Comparison of ENCODE assay signal across 8 cellular contexts in genomic region chr1:6028042-6028895, GRCh38. TPM values are rescaled to one million over a fixed set of nuclear protein-coding genes. Genes with fewer than 3 reads are reported as not detected.
DNase-seq lines count a peak whose midpoint lies in the region; ATAC-seq and TF ChIP-seq lines count a peak whose summit lies in the region.
"Had no signal": no experiment of that assay in that cellular context is flagged by ENCODE, and none has a peak within 500 bp of the region (broad histone marks: within the 10 kb centered on the region; RNA-seq: fewer than 3 reads in every experiment).

No MANE protein-coding gene starts in this region.

- H3K4me3 ChIP-seq in adrenal gland (peak overlapping the region in 1 of 4 donors; percentile 26), PC-3 (ENCODE audit: low read length) (no peak overlapping the region)
- H3K4me3 ChIP-seq: SK-N-MC had no signal

- H3K4me3 Mint-ChIP-seq in chondrocyte (ENCODE audit: unreplicated experiment): no peak overlapping the region

- H3K4me1 ChIP-seq in adrenal gland (replicated peaks in 1 of 2) (no peaks in the 10 kb centered on the region), PC-3 (ENCODE audit: insufficient read depth, low read length) (no peaks in the 10 kb centered on the region)

- H3K27ac ChIP-seq in adrenal gland (peak overlapping the region in 2 of 5 donors; percentile 12 to 78), PC-3 (ENCODE audit: low read length) (no peak overlapping the region)
- H3K27ac ChIP-seq: SK-N-MC had no signal

- no peak for TF ChIP-seq POLR2A in adrenal gland (IDR thresholded peaks at IDR 0.05)

- peaks cover 26% of the 10 kb centered on the region for H3K27me3 Mint-ChIP-seq in chondrocyte (ENCODE audit: low read depth)

- no peak overlapping the region for H2AFZ ChIP-seq in PC-3 (ENCODE audit: low read length)

- H3K27ac Mint-ChIP-seq in chondrocyte (ENCODE audit: unreplicated experiment): no peak overlapping the region

- H3K36me3 ChIP-seq in adrenal gland (replicated peaks in 1 of 2): no peaks in the 10 kb centered on the region
- no peaks in the 10 kb centered on the region for H3K36me3 ChIP-seq in PC-3 (ENCODE audit: low read depth, low read length)

- no peak overlapping the region for H3K9ac ChIP-seq in PC-3 (ENCODE audit: low read length)

- CTCF ChIA-PET in PC-3 (lab: Charles Lee): no interaction called here

- DNase-seq in T-helper 22 cell (ENCODE audit: low read depth) (peak; percentile 63), adrenal gland (peak in 6 of 7 donors; percentile 19 to 66 (median 42)), sciatic nerve (ENCODE audit: low spot score) (no peak), PC-3 (no peak), chondrocyte (ENCODE audit: low spot score) (no peak), kidney glomerular epithelial cell (lab: John Stamatoyannopoulos, UW) (no peak)

- no peaks in the 10 kb centered on the region for H4K20me1 ChIP-seq in PC-3 (ENCODE audit: low read length)

- no peaks in the 10 kb centered on the region for H3K9me3 Mint-ChIP-seq in chondrocyte (ENCODE audit: low read depth)

- H3K79me2 ChIP-seq in PC-3 (ENCODE audit: low read length): no peaks in the 10 kb centered on the region

- BruUV-seq in PC-3 (replicated peaks; lab: Mats Ljungman, UMichigan): no TSS peak

- intact Hi-C loops in adrenal gland (cut with DNase I): no loop called here
- intact Hi-C loops in sciatic nerve (cut with DNase I): no loop called here
- intact Hi-C loops in PC-3 (cut with micrococcal nuclease): no loop called here

- no peaks in the 10 kb centered on the region for H3K9me3 ChIP-seq in adrenal gland (replicated peaks in 1 of 3)
- H3K9me3 ChIP-seq in PC-3 (ENCODE audit: low read length): no peaks in the 10 kb centered on the region

- H3F3A ChIP-seq in PC-3 (ENCODE audit: low read length, unreplicated experiment): no peaks in the 10 kb centered on the region

- H3K4me1 Mint-ChIP-seq in chondrocyte (ENCODE audit: low read depth): no peaks in the 10 kb centered on the region

- no peak overlapping the region for H3K4me2 ChIP-seq in PC-3 (ENCODE audit: low read length)

- WGBS in adrenal gland, 4 donors: 76 to 87% (median 83%) methylated on average over 15 to 20 of the region's 20 CpGs

- TF ChIP-seq CTCF in adrenal gland (IDR thresholded peaks at IDR 0.05) (peak in 1 of 6 experiments; percentile 7), PC-3 (conservative IDR thresholded peaks at IDR 0.05; ENCODE audit: low read depth, low read length) (no peak), chondrocyte (IDR thresholded peaks at IDR 0.05) (no peak)

- H3K27me3 ChIP-seq in adrenal gland (no peaks in the 10 kb centered on the region), PC-3 (ENCODE audit: low read length) (no peaks in the 10 kb centered on the region)

- POLR2A ChIA-PET in PC-3 (lab: Charles Lee; ENCODE audit: unreplicated experiment): no interaction called here

- H3K9me2 ChIP-seq in PC-3 (replicated peaks; ENCODE audit: low read length): no peaks in the 10 kb centered on the region

- ATAC-seq in HG02759 (IDR thresholded peaks at IDR 0.05; ENCODE audit: unreplicated experiment) (peak; percentile 32), sciatic nerve (peak; percentile 75), PC-3 (no peak)

- H3K36me3 Mint-ChIP-seq in chondrocyte (ENCODE audit: low read depth): no peaks in the 10 kb centered on the region

RNA-seq across cellular contexts. Expression of gene KCNAB2, which starts 17.4 kb away (rescaled TPM):
- total RNA-seq in adrenal gland (10 to 100 TPM; 13.6 to 25.7 (median 17.9) TPM), sciatic nerve (20.1 TPM), PC-3 (2014; rRNA removed) (26.4 and 28.5 TPM in 2 replicates), chondrocyte (4.2 to 7.3 TPM (median 5.2 TPM) in 3 replicates)
- polyA plus RNA-seq in adrenal gland: 10 to 100 TPM in 1 of 3 donors, 1 to 10 TPM in 2; 5.6 to 48.0 (median 8.6) TPM

RNA-seq across cellular contexts. Expression of gene NPHP4, which starts 36.0 kb away (rescaled TPM):
- 10 to 100 TPM in 2 of 8 donors, 1 to 10 TPM in 6; 6.7 to 13.2 (median 7.8) TPM for total RNA-seq in adrenal gland
- polyA plus RNA-seq in adrenal gland: 1 to 10 TPM; 2.7 to 8.3 (median 6.8) TPM
- 18.0 TPM for total RNA-seq in sciatic nerve
- 18.8 and 23.8 TPM in 2 replicates for total RNA-seq in PC-3 (2014; rRNA removed)
- 7.6 to 11.9 TPM (median 8.7 TPM) in 3 replicates for total RNA-seq in chondrocyte

Comparison
In these comparisons a context has a peak if more than half of its experiments do, and no peak if none do; other contexts are left out.
1. DNase-seq: peak in T-helper 22 cell (single experiment) and adrenal gland (6 of 7); none in sciatic nerve (single experiment), PC-3 (single experiment), chondrocyte (single experiment) and kidney glomerular epithelial cell (single experiment).